Comparison of ENCODE assay signal across 8 cellular contexts in genomic region chr17:8210761-8211458, GRCh38. TPM values are rescaled to one million over a fixed set of nuclear protein-coding genes. Genes with fewer than 3 reads are reported as not detected.
A peak's percentile ranks its signal among the peaks of the same experiment; 100 is the strongest.
DNase-seq lines count a peak whose midpoint lies in the region; ATAC-seq, FAIRE-seq and TF ChIP-seq lines count a peak whose summit lies in the region.

No MANE protein-coding gene starts in this region.

- peak; percentile 11 for ATAC-seq in HG02870 (IDR thresholded peaks at IDR 0.05; ENCODE audit: unreplicated experiment)
- peak; percentile 37 for ATAC-seq in left lobe of liver

- TF ChIP-seq CTCF in CD14-positive monocyte (IDR thresholded peaks at IDR 0.05): no peak
- TF ChIP-seq CTCF in transverse colon (IDR thresholded peaks at IDR 0.05): no peak

- H3K9me3 Mint-ChIP-seq in CD14-positive monocyte: no peaks in the 10 kb centered on the region

- peaks cover 35% of the 10 kb centered on the region for H3K4me1 Mint-ChIP-seq in CD14-positive monocyte

- H3K27me3 ChIP-seq in adipocyte (replicated peaks; ENCODE audit: control insufficient read depth, insufficient read depth, low read length): no peaks in the 10 kb centered on the region
- H3K27me3 ChIP-seq in transverse colon: no peaks in the 10 kb centered on the region

- H3K27ac ChIP-seq in transverse colon: peak overlapping the region; percentile 81 to 89 (median 86)

- peaks cover 6% of the 10 kb centered on the region for H3K4me1 ChIP-seq in adipocyte (ENCODE audit: control insufficient read depth, insufficient read depth, low read length)
- peaks cover 7 to 18% (median 14%) of the 10 kb centered on the region in 4 donors for H3K4me1 ChIP-seq in transverse colon

- 9 to 10% methylated on average over 18 to 22 of the region's 22 CpGs for WGBS in transverse colon (ENCODE audit: low coverage in 1 of 2), 2 donors

- in situ Hi-C loops in transverse colon (cut with MboI; ENCODE audit: low pct_ligation_motif_present in 1 of 4, low pct_unique_long_range_greater_than_20kb in 1 of 4, low sequenced_read_pairs in 3 of 4): no loop called here

- H3K4me3 ChIP-seq in adipocyte (ENCODE audit: low read length): peak overlapping the region; percentile 86
- peak overlapping the region; percentile 46 to 62 (median 58) for H3K4me3 ChIP-seq in transverse colon

- H3K9me3 ChIP-seq in adipocyte (ENCODE audit: control insufficient read depth, low read length): no peaks in the 10 kb centered on the region
- H3K9me3 ChIP-seq in transverse colon: no peaks in the 10 kb centered on the region

- H3K36me3 Mint-ChIP-seq in CD14-positive monocyte: peaks cover 16 to 29% of the 10 kb centered on the region in 2 donors

- no peak for FAIRE-seq in HTR-8/SVneo (lab: Jason Lieb, UNC)

- H3K4me3 Mint-ChIP-seq in CD14-positive monocyte: peak overlapping the region; percentile 92 to 95

- peak overlapping the region; percentile 90 to 96 (median 94) for H3K27ac Mint-ChIP-seq in CD14-positive monocyte

- H3K27me3 Mint-ChIP-seq in CD14-positive monocyte (ENCODE audit: low read depth in 3 of 3): peaks cover 0 to 1% (median 0%) of the 10 kb centered on the region in 3 donors

- peak overlapping the region; percentile 76 for H3K9ac ChIP-seq in adipocyte (ENCODE audit: low read length)

- H3K36me3 ChIP-seq in adipocyte (ENCODE audit: control insufficient read depth, insufficient read depth, low read length, severe bottlenecking) (no peaks in the 10 kb centered on the region), transverse colon (no peaks in the 10 kb centered on the region)

- no peak for TF ChIP-seq EP300 in transverse colon (IDR thresholded peaks at IDR 0.05; ENCODE audit: low read depth)

- intact Hi-C loops in CD14-positive monocyte (cut with micrococcal nuclease): loop anchor here (5.0 kb wide), 1 partner anchor 36 kb away; the partner anchor contains the start of genes CTC1 (in 2 of the 2) and PFAS (in 2 of the 2)
- intact Hi-C loops in transverse colon (cut with DNase I; ENCODE audit: low total_unique reads): no loop called here

- no peak for TF ChIP-seq POLR2A in transverse colon (IDR thresholded peaks at IDR 0.05)

- DNase-seq in CD14-positive monocyte (ENCODE audit: low spot score) (no peak), adipocyte (ENCODE audit: low read depth) (peak; percentile 25), left lobe of liver (ENCODE audit: low spot score) (no peak), transverse colon (no peak), NCI-H2081 (lab: John Stamatoyannopoulos, UW) (no peak), HTR-8/SVneo (ENCODE audit: insufficient read length, low spot score) (no peak), NCI-H2227 (lab: John Stamatoyannopoulos, UW; ENCODE audit: unreplicated experiment) (no peak)

RNA-seq across cellular contexts. Expression of gene AURKB, which starts 0.5 kb away (rescaled TPM):
- under 1 TPM; 0.38 to 0.79 TPM for polyA plus RNA-seq in CD14-positive monocyte
- 0.68 TPM for total RNA-seq in left lobe of liver
- total RNA-seq in transverse colon: 1 to 10 TPM; 2.2 to 8.6 (median 5.6) TPM

RNA-seq across cellular contexts. Expression of gene BORCS6, which starts 20.9 kb away (rescaled TPM):
- 10 to 100 TPM; 13.9 to 14.1 TPM for polyA plus RNA-seq in CD14-positive monocyte
- 4.5 TPM for total RNA-seq in left lobe of liver
- total RNA-seq in transverse colon: 10 to 100 TPM in 3 of 4 donors, 1 to 10 TPM in 1; 3.2 to 17.1 (median 12.7) TPM

RNA-seq across cellular contexts. Expression of gene TMEM107, which starts 34.7 kb away (rescaled TPM):
- polyA plus RNA-seq in CD14-positive monocyte: 10 to 100 TPM; 31.4 to 37.4 TPM
- total RNA-seq in left lobe of liver: 3.6 TPM
- 10 to 100 TPM in 2 of 4 donors, 1 to 10 TPM in 2; 1.5 to 74.6 (median 18.3) TPM for total RNA-seq in transverse colon

RNA-seq across cellular contexts. Expression of gene CTC1, which starts 36.9 kb away (rescaled TPM):
- 1 to 10 TPM; 2.2 to 4.1 TPM for polyA plus RNA-seq in CD14-positive monocyte
- total RNA-seq in left lobe of liver (18.1 TPM), transverse colon (100 to 1,000 TPM in 1 of 4 donors, 10 to 100 TPM in 3; 19.9 to 139 (median 31.7) TPM)

RNA-seq across cellular contexts. Expression of gene PFAS, which starts 38.2 kb away (rescaled TPM):
- polyA plus RNA-seq in CD14-positive monocyte: 1 to 10 TPM; 4.1 to 4.4 TPM
- total RNA-seq in left lobe of liver (18.9 TPM), transverse colon (10 to 100 TPM in 2 of 4 donors, 1 to 10 TPM in 1, under 1 TPM in 1; 0.75 to 24.9 (median 8.9) TPM)
